Comparison of ENCODE assay signal across 8 cellular contexts in the genomic region with DNA sequence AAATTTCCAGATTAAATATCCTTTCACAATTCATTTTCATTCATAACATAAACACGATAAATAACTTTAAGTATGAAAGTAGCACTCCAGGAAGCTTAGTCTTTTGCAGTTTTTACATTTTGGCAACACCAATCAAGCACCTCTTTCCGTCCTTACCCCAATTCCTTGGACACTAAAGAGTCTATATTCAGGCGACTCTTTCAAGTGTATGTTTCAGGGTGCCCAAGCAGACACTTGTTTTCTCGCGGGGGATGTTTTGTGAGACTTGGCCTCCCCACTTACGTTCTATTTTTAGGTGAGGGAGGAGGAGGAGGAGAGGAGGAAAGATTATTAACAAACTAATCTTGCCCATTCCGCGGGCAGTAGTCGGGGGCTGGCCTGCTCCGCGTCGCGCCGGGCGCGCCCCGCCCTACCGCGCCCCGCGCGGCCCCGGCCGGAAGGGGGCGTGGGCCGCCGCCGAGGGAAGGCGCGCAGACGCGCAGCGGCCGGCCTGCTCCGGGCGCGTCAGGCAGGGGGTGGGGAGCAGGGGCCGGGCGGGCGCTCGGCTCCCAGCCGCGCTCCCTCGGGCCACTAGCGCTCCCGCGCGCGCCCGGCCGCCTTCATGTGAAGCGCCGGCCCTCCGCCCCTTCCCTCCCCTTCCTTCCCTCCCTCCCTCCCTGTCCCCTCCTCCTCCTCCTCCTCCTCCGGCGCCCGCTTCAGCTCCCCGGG. TPM values are rescaled to one million over a fixed set of nuclear protein-coding genes. Genes with fewer than 3 reads are reported as not detected.
DNase-seq lines count a peak whose midpoint lies in the region; ATAC-seq, FAIRE-seq and TF ChIP-seq lines count a peak whose summit lies in the region.

TSS of gene ITPRID2 (plus strand) at position 473 of the 708 bp plus-strand sequence. CDS start 337 bp downstream, outside the sequence.

- peak within 1 kb of the TSS; percentile 86 to 97 (median 94) for H3K4me3 Mint-ChIP-seq in IgD-negative memory B cell

- H3K79me1 ChIP-seq in neuronal stem cell (ENCODE audit: low read depth, low read length) = peaks cover 4% of the 10 kb centered on the region

- H2AK5ac ChIP-seq in neuronal stem cell (ENCODE audit: low read depth, low read length) = peak within 1 kb of the TSS; percentile 70

- FAIRE-seq in frontal cortex (lab: Jason Lieb, UNC) = no peak

- H2BK12ac ChIP-seq in neuronal stem cell (ENCODE audit: low read length) = peak within 1 kb of the TSS; percentile 41

- peak; percentile 41; the same call in 1 of the 2 replicates for TF ChIP-seq POLR2A in Raji (IDR thresholded peaks at IDR 0.05; ENCODE audit: insufficient read depth, low read depth, low read length)

- ATAC-seq in DND-41 (ENCODE audit: insufficient read depth, low read depth) (peak; percentile 86), GM21619 (IDR thresholded peaks at IDR 0.05; ENCODE audit: unreplicated experiment) (peak; percentile 82)

- peaks cover 18 to 26% (median 25%) of the 10 kb centered on the region in 3 donors for H3K4me1 Mint-ChIP-seq in IgD-negative memory B cell

- peak within 1 kb of the TSS; percentile 84 for H3K4ac ChIP-seq in neuronal stem cell (ENCODE audit: low read length)

- 100% methylated on average over 1 of the region's 58 CpGs for WGBS in neuronal stem cell (ENCODE audit: extremely low coverage in 2 of 2, insufficient read length in 2 of 2, insufficient replicate concordance in 1 of 2), 2 donors

- peak within 1 kb of the TSS; percentile 94 for H2BK5ac ChIP-seq in neuronal stem cell (ENCODE audit: low read length)

- no peak within 1 kb of the TSS for H3K14ac ChIP-seq in neuronal stem cell (ENCODE audit: low read length)

- H3K4me3 ChIP-seq in DND-41 (ENCODE audit: low read depth in 1 of 2, low read length in 2 of 2) (peak within 1 kb of the TSS; percentile 51 to 73), neuronal stem cell (ENCODE audit: low read length in 2 of 2) (peak within 1 kb of the TSS; percentile 86 to 87)

- H2BK15ac ChIP-seq in neuronal stem cell (ENCODE audit: low read length) = peak within 1 kb of the TSS; percentile 89

- H3K23ac ChIP-seq in neuronal stem cell (ENCODE audit: low read depth, low read length, poor library complexity) = peak within 1 kb of the TSS; percentile 95

- H3K27me3 ChIP-seq in DND-41 (ENCODE audit: insufficient read depth, low read length, poor library complexity) (no peaks in the 10 kb centered on the region), neuronal stem cell (ENCODE audit: control insufficient read depth in 3 of 3, insufficient read depth in 3 of 3, low read depth in 1 of 3, low read length in 3 of 3) (no peaks in the 10 kb centered on the region)

- H3K4me2 ChIP-seq in DND-41 (ENCODE audit: insufficient read depth, low read length) (peak within 1 kb of the TSS; percentile 77), neuronal stem cell (ENCODE audit: insufficient read depth, low read length, poor library complexity, severe bottlenecking) (peak within 1 kb of the TSS; percentile 94)

- no peaks in the 10 kb centered on the region for H3K36me3 Mint-ChIP-seq in IgD-negative memory B cell

- peaks cover 8% of the 10 kb centered on the region; the same call in 1 of the 2 replicates for H4K20me1 ChIP-seq in DND-41 (ENCODE audit: insufficient read depth, low read length)

- H3K9me3 ChIP-seq in DND-41 (ENCODE audit: insufficient read depth, low read length, severe bottlenecking) = no peaks in the 10 kb centered on the region
- no peaks in the 10 kb centered on the region for H3K9me3 ChIP-seq in neuronal stem cell (replicated peaks in 1 of 2; ENCODE audit: control insufficient read depth in 2 of 2, insufficient read depth in 1 of 2, low read depth in 1 of 2, low read length in 2 of 2)

- H4K91ac ChIP-seq in neuronal stem cell (ENCODE audit: low read depth, low read length, poor library complexity) = no peak within 1 kb of the TSS

- no peak within 1 kb of the TSS for H2BK120ac ChIP-seq in neuronal stem cell (ENCODE audit: low read depth, low read length)

- H3K27ac ChIP-seq in DND-41 (ENCODE audit: low read length) = peak within 1 kb of the TSS; percentile 94
- H3K27ac ChIP-seq in neuronal stem cell (replicated peaks; ENCODE audit: low read length) = peak within 1 kb of the TSS; percentile 86
- peak within 1 kb of the TSS; percentile 99 for H3K27ac ChIP-seq in substantia nigra (ENCODE audit: low read depth, low read length, poor library complexity, severe bottlenecking)

- H3K18ac ChIP-seq in neuronal stem cell (ENCODE audit: low read length) = peak within 1 kb of the TSS; percentile 99

- peaks cover 7% of the 10 kb centered on the region for H3K27me3 Mint-ChIP-seq in IgD-negative memory B cell

- no peaks in the 10 kb centered on the region for H3K9me3 Mint-ChIP-seq in IgD-negative memory B cell

- H3K4me1 ChIP-seq in DND-41 (ENCODE audit: insufficient read depth, low read length) (peaks cover 40% of the 10 kb centered on the region), neuronal stem cell (ENCODE audit: control insufficient read depth in 2 of 2, insufficient read depth in 1 of 2, low read depth in 1 of 2, low read length in 2 of 2) (peaks cover 1 to 17% of the 10 kb centered on the region in 2 donors)

- H3K36me3 ChIP-seq in DND-41 (ENCODE audit: insufficient read depth, low read length) (peaks cover 28% of the 10 kb centered on the region), neuronal stem cell (replicated peaks in 1 of 2; ENCODE audit: control insufficient read depth in 2 of 2, insufficient read depth in 2 of 2, low read length in 2 of 2) (peaks cover 0 to 34% of the 10 kb centered on the region in 2 donors)

- TF ChIP-seq CTCF in DND-41 (IDR thresholded peaks at IDR 0.05; ENCODE audit: borderline replicate concordance, extremely low read depth, low read length, poor library complexity, severe bottlenecking) = peak; percentile 19

- peak; percentile 77 for DNase-seq in DND-41
- peak; percentile 29 for DNase-seq in activated gamma-delta T cell treated with anti-CD3 and anti-CD28 coated beads, Interleukin-2, amount 50 U/mL, for 16 hours (ENCODE audit: low read depth)
- peak; percentile 91 to 94 for DNase-seq in frontal cortex (ENCODE audit: low spot score in 2 of 2)
- DNase-seq in neuronal stem cell (ENCODE audit: low spot score) = peak; percentile 77
- DNase-seq in substantia nigra (lab: John Stamatoyannopoulos, UW) = peak in 46 of 49 donors; percentile 40 to 88 (median 80)

- H2AFZ ChIP-seq in DND-41 (ENCODE audit: low read depth, low read length) (peak within 1 kb of the TSS; percentile 95), neuronal stem cell (ENCODE audit: low read length) (peak within 1 kb of the TSS; percentile 95)

- H3K27ac Mint-ChIP-seq in IgD-negative memory B cell = peak within 1 kb of the TSS; percentile 30 to 90 (median 49)

- peak within 1 kb of the TSS; percentile 43 for H4K8ac ChIP-seq in neuronal stem cell (ENCODE audit: low read depth, low read length)

- H3K79me2 ChIP-seq in DND-41 (ENCODE audit: insufficient read depth, low read length) = peaks cover 47% of the 10 kb centered on the region

- H3K9ac ChIP-seq in DND-41 (ENCODE audit: low read depth, low read length) (peak within 1 kb of the TSS; percentile 80), neuronal stem cell (ENCODE audit: low read depth, low read length, poor library complexity) (peak within 1 kb of the TSS; percentile 98)

RNA-seq across cellular contexts. Expression of gene ITPRID2, which starts in this region (rescaled TPM):
- polyA plus RNA-seq in IgD-negative memory B cell = 3.7 TPM
- total RNA-seq in frontal cortex = 31.4 TPM
- 17.1 TPM for polyA plus RNA-seq in neuronal stem cell (2013, experiment 1 of 2)
- 18.2 TPM for polyA plus RNA-seq in neuronal stem cell (2013, experiment 2 of 2)

Comparison
In these comparisons a context has a peak if more than half of its experiments do, and no peak if none do; other contexts are left out.
1. Peak in every context shown above with its lines: DNase-seq, ATAC-seq, H3K4me3 ChIP-seq and H3K27ac ChIP-seq.
2. DNase-seq: peak in every context shown above with its lines; median percentile 92 in frontal cortex; 80 in substantia nigra; 77 in DND-41; 77 in neuronal stem cell; 29 in activated gamma-delta T cell treated with anti-CD3 and anti-CD28 coated beads, Interleukin-2, amount 50 U/mL, for 16 hours.